Comparison of ENCODE assay signal across 1 cellular context in the genomic region with DNA sequence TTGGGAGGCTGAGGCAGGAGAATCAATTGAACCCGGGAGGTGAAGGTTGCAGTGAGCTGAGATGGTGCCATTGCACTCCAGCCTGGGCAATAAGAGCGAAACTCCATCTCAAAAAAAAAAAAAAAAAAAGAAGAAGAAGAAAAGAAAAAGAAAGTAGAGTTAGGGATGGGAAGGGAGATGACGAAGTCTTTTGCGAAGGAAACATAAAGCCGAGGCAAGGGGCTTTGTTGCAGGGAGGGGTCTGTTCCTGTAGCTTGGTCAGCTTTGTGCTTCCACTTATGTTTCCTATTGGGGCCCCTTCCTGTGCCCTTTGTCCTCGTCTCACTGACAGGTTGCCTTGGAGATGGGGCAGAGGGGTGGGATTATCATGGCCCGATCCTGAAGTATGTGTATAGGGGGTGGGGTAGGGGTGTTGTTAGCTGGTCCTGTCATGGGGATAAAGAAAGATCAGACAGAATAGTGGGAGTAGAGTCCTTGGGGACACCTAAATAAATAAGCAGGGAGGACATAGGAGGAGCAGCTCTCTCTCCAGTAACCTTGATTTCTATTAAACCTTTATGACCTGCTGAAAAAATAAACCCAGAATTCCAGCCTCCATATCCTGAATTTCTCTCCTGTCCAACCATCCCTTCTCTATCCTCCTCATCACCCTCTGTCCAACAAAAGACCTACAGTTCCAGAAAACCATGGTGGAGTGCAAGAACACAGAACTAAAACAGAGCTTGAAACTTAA.
TF ChIP-seq lines count a peak whose summit lies in the region.

No MANE protein-coding gene starts in this region.

TF ChIP-seq in HepG2, 621 proteins besides CTCF, POLR2A, EP300 and RAD21 (continued from another document and continues in another):
- TF ChIP-seq, protein P1, sequence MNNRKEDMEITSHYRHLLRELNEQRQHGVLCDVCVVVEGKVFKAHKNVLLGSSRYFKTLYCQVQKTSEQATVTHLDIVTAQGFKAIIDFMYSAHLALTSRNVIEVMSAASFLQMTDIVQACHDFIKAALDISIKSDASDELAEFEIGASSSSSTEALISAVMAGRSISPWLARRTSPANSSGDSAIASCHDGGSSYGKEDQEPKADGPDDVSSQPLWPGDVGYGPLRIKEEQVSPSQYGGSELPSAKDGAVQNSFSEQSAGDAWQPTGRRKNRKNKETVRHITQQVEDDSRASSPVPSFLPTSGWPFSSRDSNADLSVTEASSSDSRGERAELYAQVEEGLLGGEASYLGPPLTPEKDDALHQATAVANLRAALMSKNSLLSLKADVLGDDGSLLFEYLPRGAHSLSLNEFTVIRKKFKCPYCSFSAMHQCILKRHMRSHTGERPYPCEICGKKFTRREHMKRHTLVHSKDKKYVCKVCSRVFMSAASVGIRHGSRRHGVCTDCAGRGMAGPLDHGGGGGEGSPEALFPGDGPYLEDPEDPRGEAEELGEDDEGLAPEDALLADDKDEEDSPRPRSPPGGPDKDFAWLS (CRISPR knock-in tag; IDR thresholded peaks at IDR 0.05; ENCODE audit: borderline replicate concordance): no peak
- TF ChIP-seq, protein P2, sequence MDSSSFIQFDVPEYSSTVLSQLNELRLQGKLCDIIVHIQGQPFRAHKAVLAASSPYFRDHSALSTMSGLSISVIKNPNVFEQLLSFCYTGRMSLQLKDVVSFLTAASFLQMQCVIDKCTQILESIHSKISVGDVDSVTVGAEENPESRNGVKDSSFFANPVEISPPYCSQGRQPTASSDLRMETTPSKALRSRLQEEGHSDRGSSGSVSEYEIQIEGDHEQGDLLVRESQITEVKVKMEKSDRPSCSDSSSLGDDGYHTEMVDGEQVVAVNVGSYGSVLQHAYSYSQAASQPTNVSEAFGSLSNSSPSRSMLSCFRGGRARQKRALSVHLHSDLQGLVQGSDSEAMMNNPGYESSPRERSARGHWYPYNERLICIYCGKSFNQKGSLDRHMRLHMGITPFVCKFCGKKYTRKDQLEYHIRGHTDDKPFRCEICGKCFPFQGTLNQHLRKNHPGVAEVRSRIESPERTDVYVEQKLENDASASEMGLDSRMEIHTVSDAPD (CRISPR knock-in tag; IDR thresholded peaks at IDR 0.05): no peak
- TF ChIP-seq, protein P3, sequence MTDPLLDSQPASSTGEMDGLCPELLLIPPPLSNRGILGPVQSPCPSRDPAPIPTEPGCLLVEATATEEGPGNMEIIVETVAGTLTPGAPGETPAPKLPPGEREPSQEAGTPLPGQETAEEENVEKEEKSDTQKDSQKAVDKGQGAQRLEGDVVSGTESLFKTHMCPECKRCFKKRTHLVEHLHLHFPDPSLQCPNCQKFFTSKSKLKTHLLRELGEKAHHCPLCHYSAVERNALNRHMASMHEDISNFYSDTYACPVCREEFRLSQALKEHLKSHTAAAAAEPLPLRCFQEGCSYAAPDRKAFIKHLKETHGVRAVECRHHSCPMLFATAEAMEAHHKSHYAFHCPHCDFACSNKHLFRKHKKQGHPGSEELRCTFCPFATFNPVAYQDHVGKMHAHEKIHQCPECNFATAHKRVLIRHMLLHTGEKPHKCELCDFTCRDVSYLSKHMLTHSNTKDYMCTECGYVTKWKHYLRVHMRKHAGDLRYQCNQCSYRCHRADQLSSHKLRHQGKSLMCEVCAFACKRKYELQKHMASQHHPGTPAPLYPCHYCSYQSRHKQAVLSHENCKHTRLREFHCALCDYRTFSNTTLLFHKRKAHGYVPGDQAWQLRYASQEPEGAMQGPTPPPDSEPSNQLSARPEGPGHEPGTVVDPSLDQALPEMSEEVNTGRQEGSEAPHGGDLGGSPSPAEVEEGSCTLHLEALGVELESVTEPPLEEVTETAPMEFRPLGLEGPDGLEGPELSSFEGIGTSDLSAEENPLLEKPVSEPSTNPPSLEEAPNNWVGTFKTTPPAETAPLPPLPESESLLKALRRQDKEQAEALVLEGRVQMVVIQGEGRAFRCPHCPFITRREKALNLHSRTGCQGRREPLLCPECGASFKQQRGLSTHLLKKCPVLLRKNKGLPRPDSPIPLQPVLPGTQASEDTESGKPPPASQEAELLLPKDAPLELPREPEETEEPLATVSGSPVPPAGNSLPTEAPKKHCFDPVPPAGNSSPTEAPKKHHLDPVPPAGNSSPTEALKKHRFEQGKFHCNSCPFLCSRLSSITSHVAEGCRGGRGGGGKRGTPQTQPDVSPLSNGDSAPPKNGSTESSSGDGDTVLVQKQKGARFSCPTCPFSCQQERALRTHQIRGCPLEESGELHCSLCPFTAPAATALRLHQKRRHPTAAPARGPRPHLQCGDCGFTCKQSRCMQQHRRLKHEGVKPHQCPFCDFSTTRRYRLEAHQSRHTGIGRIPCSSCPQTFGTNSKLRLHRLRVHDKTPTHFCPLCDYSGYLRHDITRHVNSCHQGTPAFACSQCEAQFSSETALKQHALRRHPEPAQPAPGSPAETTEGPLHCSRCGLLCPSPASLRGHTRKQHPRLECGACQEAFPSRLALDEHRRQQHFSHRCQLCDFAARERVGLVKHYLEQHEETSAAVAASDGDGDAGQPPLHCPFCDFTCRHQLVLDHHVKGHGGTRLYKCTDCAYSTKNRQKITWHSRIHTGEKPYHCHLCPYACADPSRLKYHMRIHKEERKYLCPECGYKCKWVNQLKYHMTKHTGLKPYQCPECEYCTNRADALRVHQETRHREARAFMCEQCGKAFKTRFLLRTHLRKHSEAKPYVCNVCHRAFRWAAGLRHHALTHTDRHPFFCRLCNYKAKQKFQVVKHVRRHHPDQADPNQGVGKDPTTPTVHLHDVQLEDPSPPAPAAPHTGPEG (CRISPR knock-in tag; IDR thresholded peaks at IDR 0.05): no peak
- TF ChIP-seq ZBTB20 (CRISPR knock-in tag; IDR thresholded peaks at IDR 0.05; ENCODE audit: borderline replicate concordance, low read depth) (peak; percentile 71; the same call in 1 of the 2 replicates), TRIM24 (CRISPR knock-in tag; IDR thresholded peaks at IDR 0.05) (no peak), GABPB1 (CRISPR knock-in tag; IDR thresholded peaks at IDR 0.05) (peak; percentile 49; the same call in 1 of the 2 replicates), RXRA (CRISPR knock-in tag; IDR thresholded peaks at IDR 0.05) (peak; percentile 87; the same call in 1 of the 2 replicates), DNMT1 (CRISPR knock-in tag; IDR thresholded peaks at IDR 0.05) (no peak), ZNF205 (CRISPR knock-in tag; IDR thresholded peaks at IDR 0.05) (no peak; the same call in 1 of the 2 replicates), ELF1 (CRISPR knock-in tag; IDR thresholded peaks at IDR 0.05) (peak; percentile 50), TCF12 (IDR thresholded peaks at IDR 0.05) (no peak), TCF12 (CRISPR knock-in tag; IDR thresholded peaks at IDR 0.05) (no peak), DR1 (CRISPR knock-in tag; IDR thresholded peaks at IDR 0.05) (no peak; the same call in 1 of the 2 replicates), RCOR2 (CRISPR knock-in tag; IDR thresholded peaks at IDR 0.05) (no peak; the same call in 1 of the 2 replicates), ZNF33A (CRISPR knock-in tag; IDR thresholded peaks at IDR 0.05; ENCODE audit: borderline replicate concordance) (no peak), ZNF136 (CRISPR knock-in tag; IDR thresholded peaks at IDR 0.05; ENCODE audit: low read depth) (no peak; the same call in 1 of the 2 replicates), RBM39 (IDR thresholded peaks at IDR 0.05; ENCODE audit: low read depth, low read length, poor library complexity, severe bottlenecking) (no peak), YEATS2 (CRISPR knock-in tag; IDR thresholded peaks at IDR 0.05; ENCODE audit: borderline replicate concordance) (peak; percentile 9; the same call in 1 of the 2 replicates), MED1 (CRISPR knock-in tag; IDR thresholded peaks at IDR 0.05) (peak; percentile 87), ETV5 (CRISPR knock-in tag; IDR thresholded peaks at IDR 0.05; ENCODE audit: borderline replicate concordance) (peak; percentile 96), KDM2A (CRISPR knock-in tag; IDR thresholded peaks at IDR 0.05; ENCODE audit: borderline replicate concordance, low read depth) (no peak), ZNF605 (CRISPR knock-in tag; IDR thresholded peaks at IDR 0.05) (no peak), ZNF460 (CRISPR knock-in tag; IDR thresholded peaks at IDR 0.05; ENCODE audit: borderline replicate concordance) (peak; percentile 84; the same call in 1 of the 2 replicates), IKZF1 (IDR thresholded peaks at IDR 0.05) (no peak), GLI4 (CRISPR knock-in tag; IDR thresholded peaks at IDR 0.05; ENCODE audit: borderline replicate concordance) (no peak), ZNF331 (CRISPR knock-in tag; IDR thresholded peaks at IDR 0.05) (no peak; the same call in 1 of the 2 replicates), HNRNPUL1 (IDR thresholded peaks at IDR 0.05; ENCODE audit: low read depth, low read length) (no peak), ZNF552 (CRISPR knock-in tag; IDR thresholded peaks at IDR 0.05; ENCODE audit: borderline replicate concordance) (no peak; the same call in 1 of the 2 replicates), ZNF614 (CRISPR knock-in tag; IDR thresholded peaks at IDR 0.05; ENCODE audit: borderline replicate concordance) (no peak), ZNF224 (CRISPR knock-in tag; IDR thresholded peaks at IDR 0.05) (no peak), KDM1A (CRISPR knock-in tag; IDR thresholded peaks at IDR 0.05) (0 out of 2 replicates have a peak, but pooled peaks have one; percentile 7), HNF4A (CRISPR knock-in tag; IDR thresholded peaks at IDR 0.05) (peak; percentile 96), ZBTB1 (CRISPR knock-in tag; IDR thresholded peaks at IDR 0.05; ENCODE audit: borderline replicate concordance) (no peak), ZNF839 (CRISPR knock-in tag; IDR thresholded peaks at IDR 0.05; ENCODE audit: borderline replicate concordance) (no peak), NCOA5 (CRISPR knock-in tag; IDR thresholded peaks at IDR 0.05) (no peak), ZNF562 (CRISPR knock-in tag; IDR thresholded peaks at IDR 0.05; ENCODE audit: borderline replicate concordance) (no peak), KLF12 (CRISPR knock-in tag; IDR thresholded peaks at IDR 0.05; ENCODE audit: borderline replicate concordance) (no peak)
- TF ChIP-seq, protein P4, sequence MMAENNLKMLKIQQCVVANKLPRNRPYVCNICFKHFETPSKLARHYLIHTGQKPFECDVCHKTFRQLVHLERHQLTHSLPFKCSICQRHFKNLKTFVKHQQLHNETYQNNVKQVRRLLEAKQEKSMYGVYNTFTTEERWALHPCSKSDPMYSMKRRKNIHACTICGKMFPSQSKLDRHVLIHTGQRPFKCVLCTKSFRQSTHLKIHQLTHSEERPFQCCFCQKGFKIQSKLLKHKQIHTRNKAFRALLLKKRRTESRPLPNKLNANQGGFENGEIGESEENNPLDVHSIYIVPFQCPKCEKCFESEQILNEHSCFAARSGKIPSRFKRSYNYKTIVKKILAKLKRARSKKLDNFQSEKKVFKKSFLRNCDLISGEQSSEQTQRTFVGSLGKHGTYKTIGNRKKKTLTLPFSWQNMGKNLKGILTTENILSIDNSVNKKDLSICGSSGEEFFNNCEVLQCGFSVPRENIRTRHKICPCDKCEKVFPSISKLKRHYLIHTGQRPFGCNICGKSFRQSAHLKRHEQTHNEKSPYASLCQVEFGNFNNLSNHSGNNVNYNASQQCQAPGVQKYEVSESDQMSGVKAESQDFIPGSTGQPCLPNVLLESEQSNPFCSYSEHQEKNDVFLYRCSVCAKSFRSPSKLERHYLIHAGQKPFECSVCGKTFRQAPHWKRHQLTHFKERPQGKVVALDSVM (CRISPR knock-in tag; IDR thresholded peaks at IDR 0.05): 0 out of 2 replicates have a peak, but pooled peaks have one; percentile 12
- TF ChIP-seq, protein P5, sequence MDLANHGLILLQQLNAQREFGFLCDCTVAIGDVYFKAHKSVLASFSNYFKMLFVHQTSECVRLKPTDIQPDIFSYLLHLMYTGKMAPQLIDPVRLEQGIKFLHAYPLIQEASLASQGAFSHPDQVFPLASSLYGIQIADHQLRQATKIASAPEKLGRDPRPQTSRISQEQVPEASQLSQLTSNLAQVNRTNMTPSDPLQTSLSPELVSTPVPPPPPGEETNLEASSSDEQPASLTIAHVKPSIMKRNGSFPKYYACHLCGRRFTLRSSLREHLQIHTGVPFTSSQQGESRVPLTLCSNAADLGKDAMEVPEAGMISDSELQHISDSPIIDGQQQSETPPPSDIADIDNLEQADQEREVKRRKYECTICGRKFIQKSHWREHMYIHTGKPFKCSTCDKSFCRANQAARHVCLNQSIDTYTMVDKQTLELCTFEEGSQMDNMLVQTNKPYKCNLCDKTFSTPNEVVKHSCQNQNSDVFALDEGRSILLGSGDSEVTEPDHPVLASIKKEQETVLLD (CRISPR knock-in tag; IDR thresholded peaks at IDR 0.05; ENCODE audit: low read depth): no peak
- TF ChIP-seq, protein P6, sequence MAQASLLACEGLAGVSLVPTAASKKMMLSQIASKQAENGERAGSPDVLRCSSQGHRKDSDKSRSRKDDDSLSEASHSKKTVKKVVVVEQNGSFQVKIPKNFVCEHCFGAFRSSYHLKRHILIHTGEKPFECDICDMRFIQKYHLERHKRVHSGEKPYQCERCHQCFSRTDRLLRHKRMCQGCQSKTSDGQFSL (CRISPR knock-in tag; IDR thresholded peaks at IDR 0.05): no peak; the same call in 1 of the 2 replicates
- TF ChIP-seq, protein P7, sequence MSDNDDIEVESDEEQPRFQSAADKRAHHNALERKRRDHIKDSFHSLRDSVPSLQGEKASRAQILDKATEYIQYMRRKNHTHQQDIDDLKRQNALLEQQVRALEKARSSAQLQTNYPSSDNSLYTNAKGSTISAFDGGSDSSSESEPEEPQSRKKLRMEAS (IDR thresholded peaks at IDR 0.05): no peak
- TF ChIP-seq, protein P8, sequence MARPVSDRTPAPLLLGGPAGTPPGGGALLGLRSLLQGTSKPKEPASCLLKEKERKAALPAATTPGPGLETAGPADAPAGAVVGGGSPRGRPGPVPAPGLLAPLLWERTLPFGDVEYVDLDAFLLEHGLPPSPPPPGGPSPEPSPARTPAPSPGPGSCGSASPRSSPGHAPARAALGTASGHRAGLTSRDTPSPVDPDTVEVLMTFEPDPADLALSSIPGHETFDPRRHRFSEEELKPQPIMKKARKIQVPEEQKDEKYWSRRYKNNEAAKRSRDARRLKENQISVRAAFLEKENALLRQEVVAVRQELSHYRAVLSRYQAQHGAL (CRISPR knock-in tag; IDR thresholded peaks at IDR 0.05; ENCODE audit: not compliant biosample characterization): no peak
- TF ChIP-seq, protein P9, sequence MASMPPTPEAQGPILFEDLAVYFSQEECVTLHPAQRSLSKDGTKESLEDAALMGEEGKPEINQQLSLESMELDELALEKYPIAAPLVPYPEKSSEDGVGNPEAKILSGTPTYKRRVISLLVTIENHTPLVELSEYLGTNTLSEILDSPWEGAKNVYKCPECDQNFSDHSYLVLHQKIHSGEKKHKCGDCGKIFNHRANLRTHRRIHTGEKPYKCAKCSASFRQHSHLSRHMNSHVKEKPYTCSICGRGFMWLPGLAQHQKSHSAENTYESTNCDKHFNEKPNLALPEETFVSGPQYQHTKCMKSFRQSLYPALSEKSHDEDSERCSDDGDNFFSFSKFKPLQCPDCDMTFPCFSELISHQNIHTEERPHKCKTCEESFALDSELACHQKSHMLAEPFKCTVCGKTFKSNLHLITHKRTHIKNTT (CRISPR knock-in tag; IDR thresholded peaks at IDR 0.05): no peak
- TF ChIP-seq, protein P10, sequence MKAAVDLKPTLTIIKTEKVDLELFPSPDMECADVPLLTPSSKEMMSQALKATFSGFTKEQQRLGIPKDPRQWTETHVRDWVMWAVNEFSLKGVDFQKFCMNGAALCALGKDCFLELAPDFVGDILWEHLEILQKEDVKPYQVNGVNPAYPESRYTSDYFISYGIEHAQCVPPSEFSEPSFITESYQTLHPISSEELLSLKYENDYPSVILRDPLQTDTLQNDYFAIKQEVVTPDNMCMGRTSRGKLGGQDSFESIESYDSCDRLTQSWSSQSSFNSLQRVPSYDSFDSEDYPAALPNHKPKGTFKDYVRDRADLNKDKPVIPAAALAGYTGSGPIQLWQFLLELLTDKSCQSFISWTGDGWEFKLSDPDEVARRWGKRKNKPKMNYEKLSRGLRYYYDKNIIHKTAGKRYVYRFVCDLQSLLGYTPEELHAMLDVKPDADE (CRISPR knock-in tag; IDR thresholded peaks at IDR 0.05): 0 out of 2 replicates have a peak, but pooled peaks have one; percentile 53
